Comparison of ENCODE assay signal across 16 cellular contexts in genomic region chr9:133064241-133065069, GRCh38. TPM values are rescaled to one million over a fixed set of nuclear protein-coding genes. Genes with fewer than 3 reads are reported as not detected.
DNase-seq lines count a peak whose midpoint lies in the region; ATAC-seq, FAIRE-seq and TF ChIP-seq lines count a peak whose summit lies in the region.
"Had no signal": no experiment of that assay in that cellular context is flagged by ENCODE, and none has a peak within 500 bp of the region (broad histone marks: within the 10 kb centered on the region; RNA-seq: fewer than 3 reads in every experiment).

No MANE protein-coding gene starts in this region.

- TF ChIP-seq CTCF in body of pancreas (IDR thresholded peaks at IDR 0.05) (no peak), lower lobe of right lung (IDR thresholded peaks at IDR 0.05) (no peak), spleen (IDR thresholded peaks at IDR 0.05 in 8 of 11, conservative IDR thresholded peaks at IDR 0.05 in 3 of 11) (no peak)

- no peak overlapping the region for H3K4me3 Mint-ChIP-seq in activated CD4-positive, alpha-beta T cell treated with anti-CD3 and anti-CD28 coated beads, Interleukin-2, amount 10 ng/mL, durations not matched to agents 7 days and 5 days
- no peak overlapping the region for H3K4me3 Mint-ChIP-seq in activated CD4-positive, alpha-beta T cell treated with anti-CD3 and anti-CD28 coated beads, Interleukin-2, amount 10 ng/mL, durations not matched to agents 24 days and 14 days
- H3K4me3 Mint-ChIP-seq: CD4-positive, CD25-positive, alpha-beta regulatory T cell; H9 had no signal

- H3K27ac Mint-ChIP-seq in activated CD4-positive, alpha-beta T cell treated with anti-CD3 and anti-CD28 coated beads, Interleukin-2, amount 10 ng/mL, durations not matched to agents 7 days and 5 days, result peak overlapping the region; percentile 68
- no peak overlapping the region for H3K27ac Mint-ChIP-seq in activated CD4-positive, alpha-beta T cell treated with anti-CD3 and anti-CD28 coated beads, Interleukin-2, amount 10 ng/mL, durations not matched to agents 24 days and 14 days
- H3K27ac Mint-ChIP-seq: H9 had no signal

- intact Hi-C loops in activated CD4-positive, alpha-beta T cell treated with anti-CD3 and anti-CD28 coated beads, Interleukin-2, amount 10 ng/mL, durations not matched to agents 24 days and 14 days (cut with micrococcal nuclease), result no loop called here
- intact Hi-C loops in body of pancreas (cut with DNase I) (no loop called here), lower lobe of right lung (cut with DNase I) (no loop called here), spleen (cut with DNase I; ENCODE audit: low total_unique reads) (no loop called here)

- DNase-seq in activated CD4-positive, alpha-beta T cell treated with anti-CD3 and anti-CD28 coated beads, Interleukin-2, amount 10 ng/mL, durations not matched to agents 7 days and 5 days, result no peak
- no peak for DNase-seq in activated CD4-positive, alpha-beta T cell treated with anti-CD3 and anti-CD28 coated beads, Interleukin-2, amount 10 ng/mL, durations not matched to agents 24 days and 14 days
- DNase-seq in body of pancreas, result peak; percentile 58 to 68 (median 62)
- DNase-seq in lower lobe of right lung, result peak; percentile 28
- DNase-seq in spleen, result peak; percentile 69
- no peak for DNase-seq in DMS79 treated with DMSO at 0.1 percent for 48 hours (lab: John Stamatoyannopoulos, UW)
- DNase-seq in HCEC 1CT, result no peak
- DNase-seq in RCC 7860 (ENCODE audit: low spot score), result no peak
- DNase-seq: CD4-positive, CD25-positive, alpha-beta regulatory T cell; DMS 273 treated with DMSO at 0.1 percent for 48 hours; GM23248; H9 had no signal

- peaks cover 0 to 2% of the 10 kb centered on the region in 2 donors for H3K36me3 ChIP-seq in body of pancreas (replicated peaks in 1 of 2; ENCODE audit: insufficient read depth in 1 of 2, low read depth in 2 of 2)
- H3K36me3 ChIP-seq in lower lobe of right lung, result no peaks in the 10 kb centered on the region
- peaks cover 0 to 9% (median 0%) of the 10 kb centered on the region in 6 donors for H3K36me3 ChIP-seq in spleen

- no peaks in the 10 kb centered on the region for H3K9me3 Mint-ChIP-seq in activated CD4-positive, alpha-beta T cell treated with anti-CD3 and anti-CD28 coated beads, Interleukin-2, amount 10 ng/mL, durations not matched to agents 7 days and 5 days
- H3K9me3 Mint-ChIP-seq in activated CD4-positive, alpha-beta T cell treated with anti-CD3 and anti-CD28 coated beads, Interleukin-2, amount 10 ng/mL, durations not matched to agents 24 days and 14 days, result no peaks in the 10 kb centered on the region
- H3K9me3 Mint-ChIP-seq: CD4-positive, CD25-positive, alpha-beta regulatory T cell; H9 had no signal

- FAIRE-seq in RCC 7860 (lab: Jason Lieb, UNC), result no peak
- FAIRE-seq: GM12878, GM18507 had no signal

- H3K4me1 Mint-ChIP-seq in activated CD4-positive, alpha-beta T cell treated with anti-CD3 and anti-CD28 coated beads, Interleukin-2, amount 10 ng/mL, durations not matched to agents 7 days and 5 days, result peaks cover 26% of the 10 kb centered on the region
- peaks cover 13% of the 10 kb centered on the region for H3K4me1 Mint-ChIP-seq in activated CD4-positive, alpha-beta T cell treated with anti-CD3 and anti-CD28 coated beads, Interleukin-2, amount 10 ng/mL, durations not matched to agents 24 days and 14 days

- H3K4me3 ChIP-seq in body of pancreas, result peak overlapping the region; percentile 28 to 54
- no peak overlapping the region for H3K4me3 ChIP-seq in lower lobe of right lung
- H3K4me3 ChIP-seq in spleen, result no peak overlapping the region
- H3K4me3 ChIP-seq: GM12878, GM23248 had no signal

- ATAC-seq in body of pancreas, result no peak
- ATAC-seq in lower lobe of right lung, result no peak
- ATAC-seq: GM12878 had no signal

- peaks cover 4% of the 10 kb centered on the region for H3K36me3 Mint-ChIP-seq in activated CD4-positive, alpha-beta T cell treated with anti-CD3 and anti-CD28 coated beads, Interleukin-2, amount 10 ng/mL, durations not matched to agents 7 days and 5 days (ENCODE audit: low read depth)
- H3K36me3 Mint-ChIP-seq in activated CD4-positive, alpha-beta T cell treated with anti-CD3 and anti-CD28 coated beads, Interleukin-2, amount 10 ng/mL, durations not matched to agents 24 days and 14 days (ENCODE audit: low read depth), result no peaks in the 10 kb centered on the region
- H3K36me3 Mint-ChIP-seq: CD4-positive, CD25-positive, alpha-beta regulatory T cell had no signal

- TF ChIP-seq POLR2A in body of pancreas (IDR thresholded peaks at IDR 0.05) (peak in 2 of 3 donors; percentile 30 to 39), spleen (IDR thresholded peaks at IDR 0.05) (no peak)

- H3K27me3 ChIP-seq in body of pancreas (no peaks in the 10 kb centered on the region), lower lobe of right lung (ENCODE audit: low read depth) (no peaks in the 10 kb centered on the region), spleen (replicated peaks in 1 of 7) (no peaks in the 10 kb centered on the region)

- H3K9me3 ChIP-seq in body of pancreas, result no peaks in the 10 kb centered on the region
- no peaks in the 10 kb centered on the region for H3K9me3 ChIP-seq in lower lobe of right lung
- no peaks in the 10 kb centered on the region for H3K9me3 ChIP-seq in spleen

- WGBS in body of pancreas, 2 donors, result 34 to 47% methylated on average over 14 to 30 of the region's 30 CpGs
- WGBS in spleen, 5 donors, result 85 to 96% (median 92%) methylated on average over 20 to 30 of the region's 30 CpGs

- H3K4me1 ChIP-seq in body of pancreas (peaks cover 38% of the 10 kb centered on the region), lower lobe of right lung (peaks cover 3% of the 10 kb centered on the region), spleen (peaks cover 0 to 12% (median 11%) of the 10 kb centered on the region in 6 donors)

- no peaks in the 10 kb centered on the region for H3K27me3 Mint-ChIP-seq in activated CD4-positive, alpha-beta T cell treated with anti-CD3 and anti-CD28 coated beads, Interleukin-2, amount 10 ng/mL, durations not matched to agents 7 days and 5 days
- no peaks in the 10 kb centered on the region for H3K27me3 Mint-ChIP-seq in activated CD4-positive, alpha-beta T cell treated with anti-CD3 and anti-CD28 coated beads, Interleukin-2, amount 10 ng/mL, durations not matched to agents 24 days and 14 days
- H3K27me3 Mint-ChIP-seq: CD4-positive, CD25-positive, alpha-beta regulatory T cell had no signal

- CTCF ChIA-PET in activated CD4-positive, alpha-beta T cell treated with anti-CD3 and anti-CD28 coated beads, Interleukin-2, amount 10 ng/mL, durations not matched to agents 7 days and 5 days (lab: Charles Lee), result interaction anchor here (0.7 to 1.4 kb wide), 4 partner anchors 35 to 92 kb away, joined by 3 to 4 read pairs (median 3); no protein-coding TSS in a partner anchor

- H3K27ac ChIP-seq in body of pancreas (peak overlapping the region; percentile 67 to 81 (median 73)), lower lobe of right lung (no peak overlapping the region), spleen (no peak overlapping the region)
- H3K27ac ChIP-seq: 22Rv1, GM23248, HL-60 had no signal

- POLR2A ChIA-PET in activated CD4-positive, alpha-beta T cell treated with anti-CD3 and anti-CD28 coated beads, Interleukin-2, amount 10 ng/mL, durations not matched to agents 7 days and 5 days (lab: Charles Lee), result no interaction called here

RNA-seq across cellular contexts. Expression of gene CEL, which starts 2.7 kb away (rescaled TPM):
- total RNA-seq in activated CD4-positive, alpha-beta T cell treated with anti-CD3 and anti-CD28 coated beads, Interleukin-2, amount 10 ng/mL, durations not matched to agents 7 days and 5 days, result 1 to 10 TPM; 2.8 to 3.5 TPM
- 1.8 and 2.0 TPM in 2 replicates for total RNA-seq in activated CD4-positive, alpha-beta T cell treated with anti-CD3 and anti-CD28 coated beads, Interleukin-2, amount 10 ng/mL, durations not matched to agents 24 days and 14 days
- total RNA-seq in body of pancreas (1,000 to 10,000 TPM; 8,438 to 9,209 TPM), lower lobe of right lung (1.4 TPM), spleen (1 to 10 TPM in 3 of 7 donors, under 1 TPM in 2, not detected in 2; 0.58 to 5.3 (median 1.9) TPM)
- under 1 TPM; 0.46 to 0.67 (median 0.55) TPM for polyA plus RNA-seq in spleen
- polyA plus RNA-seq: CD4-positive, CD25-positive, alpha-beta regulatory T cell; GM23248 had no signal

RNA-seq across cellular contexts. Expression of gene GTF3C5, which starts 33.7 kb away (rescaled TPM):
- 10 to 100 TPM; 75.1 to 87.9 TPM for total RNA-seq in activated CD4-positive, alpha-beta T cell treated with anti-CD3 and anti-CD28 coated beads, Interleukin-2, amount 10 ng/mL, durations not matched to agents 7 days and 5 days
- total RNA-seq in activated CD4-positive, alpha-beta T cell treated with anti-CD3 and anti-CD28 coated beads, Interleukin-2, amount 10 ng/mL, durations not matched to agents 24 days and 14 days, result 85.4 and 92.3 TPM in 2 replicates
- 10 to 100 TPM; 43.1 to 57.7 TPM for total RNA-seq in body of pancreas
- 44.8 TPM for total RNA-seq in lower lobe of right lung
- total RNA-seq in spleen, result 10 to 100 TPM; 40.5 to 64.4 (median 47.6) TPM
- polyA plus RNA-seq in spleen, result 10 to 100 TPM; 34.9 to 52.5 (median 44.4) TPM

RNA-seq across cellular contexts. Expression of gene RALGDS, which starts 56.6 kb away (rescaled TPM):
- total RNA-seq in activated CD4-positive, alpha-beta T cell treated with anti-CD3 and anti-CD28 coated beads, Interleukin-2, amount 10 ng/mL, durations not matched to agents 7 days and 5 days, result 10 to 100 TPM; 79.1 to 92.3 TPM
- total RNA-seq in activated CD4-positive, alpha-beta T cell treated with anti-CD3 and anti-CD28 coated beads, Interleukin-2, amount 10 ng/mL, durations not matched to agents 24 days and 14 days, result 93.0 and 96.7 TPM in 2 replicates
- total RNA-seq in body of pancreas (10 to 100 TPM; 27.8 to 64.6 TPM), lower lobe of right lung (71.1 TPM), spleen (10 to 100 TPM; 50.6 to 74.3 (median 60.3) TPM)
- 10 to 100 TPM; 21.3 to 40.1 (median 27.2) TPM for polyA plus RNA-seq in spleen

Comparison
In these comparisons a context has a peak if more than half of its experiments do, and no peak if none do; other contexts are left out.
1. DNase-seq: peak in body of pancreas (4 of 4), lower lobe of right lung (single experiment) and spleen (single experiment); none in activated CD4-positive, alpha-beta T cell treated with anti-CD3 and anti-CD28 coated beads, Interleukin-2, amount 10 ng/mL, durations not matched to agents 7 days and 5 days (single experiment), activated CD4-positive, alpha-beta T cell treated with anti-CD3 and anti-CD28 coated beads, Interleukin-2, amount 10 ng/mL, durations not matched to agents 24 days and 14 days (single experiment), DMS79 treated with DMSO at 0.1 percent for 48 hours (single experiment), HCEC 1CT (single experiment) and RCC 7860 (single experiment).
2. H3K27ac ChIP-seq: peak in body of pancreas (4 of 4); none in lower lobe of right lung (single experiment) and spleen (0 of 8).
3. H3K4me3 ChIP-seq: peak in body of pancreas (2 of 2); none in lower lobe of right lung (single experiment) and spleen (0 of 8).
4. POLR2A ChIP-seq: peak in body of pancreas (2 of 3); none in spleen (0 of 3).
5. RNA of gene CEL, which starts 2.7 kb away (total RNA-seq): 8,438 to 9,209 TPM in body of pancreas; 2.8 to 3.5 TPM in activated CD4-positive, alpha-beta T cell treated with anti-CD3 and anti-CD28 coated beads, Interleukin-2, amount 10 ng/mL, durations not matched to agents 7 days and 5 days, 1.8 to 2.0 TPM in activated CD4-positive, alpha-beta T cell treated with anti-CD3 and anti-CD28 coated beads, Interleukin-2, amount 10 ng/mL, durations not matched to agents 24 days and 14 days, 1.4 TPM in lower lobe of right lung (single experiment) and 0.58 to 5.3 TPM in spleen; every median in the first group is over 1,000 times any median in the second.